In the genomic region with DNA sequence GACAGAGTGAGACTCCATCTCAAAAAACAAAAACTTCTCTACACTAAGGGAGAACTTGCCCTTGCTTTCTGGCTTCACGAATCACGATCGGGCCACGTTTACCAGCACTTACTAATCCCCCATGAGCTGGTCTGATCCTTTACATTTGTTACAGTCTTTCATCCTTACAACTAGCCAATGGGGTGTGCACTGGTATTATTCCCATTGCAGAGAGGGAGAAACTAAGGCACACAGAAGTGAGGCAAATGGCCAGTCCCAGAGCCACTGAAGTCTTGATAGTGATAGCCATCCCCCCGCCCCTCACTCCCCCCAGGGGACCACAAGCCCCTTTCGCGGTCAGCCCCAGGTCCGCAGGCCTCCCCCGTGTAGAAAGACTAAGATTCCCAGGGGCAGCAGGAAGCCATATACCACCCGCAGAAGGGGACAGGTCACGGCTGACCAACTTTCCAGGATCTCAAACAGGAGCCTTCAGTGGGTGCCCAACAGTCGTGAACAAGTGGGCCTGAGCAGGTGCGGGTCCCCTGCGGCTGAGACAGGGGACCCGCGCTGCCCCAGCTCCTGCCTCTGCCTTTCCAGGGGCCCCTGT, we compare ENCODE assay signal across 1 cellular context.
A peak's percentile ranks its signal among the peaks of the same experiment; 100 is the strongest.
TF ChIP-seq lines count a peak whose summit lies in the region.

No MANE protein-coding gene starts in this region.

TF ChIP-seq in K562, 482 proteins besides CTCF, POLR2A, EP300 and RAD21 (continued from another document):
- peak; percentile 53 for TF ChIP-seq RBM25 (IDR thresholded peaks at IDR 0.05; ENCODE audit: low read depth, low read length, severe bottlenecking)
- no peak for TF ChIP-seq ZNF766 (CRISPR knock-in tag; conservative IDR thresholded peaks at IDR 0.05)
- no peak for TF ChIP-seq DIDO1 (tag; IDR thresholded peaks at IDR 0.05; ENCODE audit: low read depth)
- no peak for TF ChIP-seq KAT8 (IDR thresholded peaks at IDR 0.05; ENCODE audit: low read depth)
TF ChIP-seq in K562: peak in this region for 2.
